Comparison of ENCODE assay signal across 31 cellular contexts in the genomic region with DNA sequence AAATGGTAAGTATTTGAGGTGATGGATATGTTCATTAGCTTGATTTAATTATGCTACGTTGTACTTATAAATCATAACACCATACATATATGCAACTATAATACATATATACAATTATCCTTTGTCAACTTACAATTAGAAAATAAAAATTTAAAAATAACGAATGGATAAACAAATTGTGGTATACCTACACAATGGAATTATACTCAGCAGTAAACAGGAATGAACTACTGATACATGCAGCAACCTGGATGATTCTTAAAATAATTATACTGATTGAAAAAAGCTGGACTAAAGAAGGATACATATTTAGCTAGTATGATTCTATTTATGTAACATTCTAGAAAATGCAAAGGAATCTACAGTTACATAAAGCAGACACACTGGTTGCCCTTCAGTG.
"Had no signal": no experiment of that assay in that cellular context is flagged by ENCODE, and none has a peak within 500 bp of the region (broad histone marks: within the 10 kb centered on the region; RNA-seq: fewer than 3 reads in every experiment).

No MANE protein-coding gene starts in this region.

- H3K27me3 Mint-ChIP-seq: type B pancreatic cell had no signal

- H3K36me3 ChIP-seq: neural progenitor cell, ovary, right lobe of liver, sigmoid colon, spleen, suprapubic skin, tibial artery, transverse colon, upper lobe of right lung, uterus had no signal

- H3K4me3 Mint-ChIP-seq: naive thymus-derived CD8-positive, alpha-beta T cell; natural killer cell treated with Interleukin-12 subunit alpha and Interleukin-12 subunit beta and Interleukin-15 and Interleukin-18, amount 100 ng/mL, for 72 hours; neural progenitor cell; stimulated activated memory B cell treated with anti-CD40 and anti-IgM and Interleukin-4, amounts not matched to agents 10 μg/mL and 1 μg/mL and 100 μg/mL, for 72 hours; stimulated activated naive CD8-positive, alpha-beta T cell treated with anti-CD3 and anti-CD28 coated beads, Interleukin-15, amount 100 ng/mL, for 72 hours; type B pancreatic cell had no signal

- H3K4me1 Mint-ChIP-seq: naive thymus-derived CD8-positive, alpha-beta T cell; stimulated activated memory B cell treated with anti-CD40 and anti-IgM and Interleukin-4, amounts not matched to agents 10 μg/mL and 1 μg/mL and 100 μg/mL, for 72 hours; stimulated activated naive CD8-positive, alpha-beta T cell treated with anti-CD3 and anti-CD28 coated beads, Interleukin-15, amount 100 ng/mL, for 72 hours had no signal

- H3K27ac ChIP-seq: neural progenitor cell, ovary, parathyroid adenoma, psoas muscle, right lobe of liver, sigmoid colon, spleen, suprapubic skin, testis, tibial artery, transverse colon, upper lobe of right lung, uterus had no signal

- DNase-seq: naive thymus-derived CD8-positive, alpha-beta T cell; occipital lobe; ovary; posterior cingulate gyrus; psoas muscle; right cardiac atrium; right lobe of liver; sigmoid colon; spleen; stimulated activated CD4-positive, alpha-beta T cell treated with anti-CD3 and anti-CD28 coated beads, Interleukin-12 subunit alpha, Interleukin-12 subunit beta, amount 100 ng/mL, for 4 hours; stimulated activated CD4-positive, alpha-beta T cell treated with anti-CD3 and anti-CD28 coated beads, Interleukin-1b, Interleukin-23, amount 100 ng/mL, for 48 hours; stimulated activated CD4-positive, alpha-beta T cell treated with anti-CD3 and anti-CD28 coated beads, Interleukin-4, amount 100 ng/mL, for 1 hour; stimulated activated CD4-positive, alpha-beta T cell treated with anti-CD3 and anti-CD28 coated beads, Interleukin-4, amount 100 ng/mL, for 4 hours; stimulated activated CD8-positive, alpha-beta memory T cell treated with anti-CD3 and anti-CD28 coated beads, Interleukin-4, amount 100 ng/mL, for 48 hours; stimulated activated naive CD4-positive, alpha-beta T cell; stimulated activated naive CD8-positive, alpha-beta T cell treated with anti-CD3 and anti-CD28 coated beads, Interleukin-15, amount 100 ng/mL, for 72 hours; stimulated activated naive CD8-positive, alpha-beta T cell treated with anti-CD3 and anti-CD28 coated beads, Interleukin-15, Interleukin-2, amounts not matched to agents 100 U/mL and 50 U/mL, for 24 hours; substantia nigra; testis; tibial artery; transverse colon; upper lobe of right lung; uterus had no signal

- H3K79me2 ChIP-seq: parathyroid adenoma had no signal

- H3K4me2 ChIP-seq: neural progenitor cell, smooth muscle cell had no signal

- ATAC-seq: naive thymus-derived CD8-positive, alpha-beta T cell; natural killer cell treated with Interleukin-12 subunit alpha and Interleukin-12 subunit beta and Interleukin-15 and Interleukin-18, amount 100 ng/mL, for 72 hours; psoas muscle; right cardiac atrium; right lobe of liver; stimulated activated memory B cell treated with anti-CD40 and anti-IgM and Interleukin-4, amounts not matched to agents 10 μg/mL and 1 μg/mL and 100 μg/mL, for 72 hours; stimulated activated naive CD8-positive, alpha-beta T cell treated with anti-CD3 and anti-CD28 coated beads, Interleukin-15, amount 100 ng/mL, for 72 hours; stimulated activated naive CD8-positive, alpha-beta T cell treated with anti-CD3 and anti-CD28 coated beads, Interleukin-15, Interleukin-2, amounts not matched to agents 100 U/mL and 50 U/mL, for 24 hours; upper lobe of right lung had no signal

- H2AFZ ChIP-seq: neural progenitor cell, parathyroid adenoma had no signal

- H3K36me3 Mint-ChIP-seq: naive thymus-derived CD8-positive, alpha-beta T cell; natural killer cell treated with Interleukin-12 subunit alpha and Interleukin-12 subunit beta and Interleukin-15 and Interleukin-18, amount 100 ng/mL, for 72 hours; neural progenitor cell; stimulated activated memory B cell treated with anti-CD40 and anti-IgM and Interleukin-4, amounts not matched to agents 10 μg/mL and 1 μg/mL and 100 μg/mL, for 72 hours; type B pancreatic cell had no signal

- H3K4me3 ChIP-seq: neural progenitor cell, ovary, psoas muscle, right lobe of liver, sigmoid colon, smooth muscle cell, spleen, suprapubic skin, testis, tibial artery, transverse colon, upper lobe of right lung, uterus had no signal

- H3K9ac ChIP-seq: neural progenitor cell, parathyroid adenoma had no signal

- H3K9me3 Mint-ChIP-seq: neural progenitor cell; stimulated activated memory B cell treated with anti-CD40 and anti-IgM and Interleukin-4, amounts not matched to agents 10 μg/mL and 1 μg/mL and 100 μg/mL, for 72 hours; stimulated activated naive CD8-positive, alpha-beta T cell treated with anti-CD3 and anti-CD28 coated beads, Interleukin-15, amount 100 ng/mL, for 72 hours; type B pancreatic cell had no signal

- H3K9me3 ChIP-seq: ovary, psoas muscle, right lobe of liver, sigmoid colon, spleen, suprapubic skin, testis, tibial artery, transverse colon, upper lobe of right lung, uterus had no signal

- H3K27me3 ChIP-seq: neural progenitor cell, ovary, right lobe of liver, sigmoid colon, suprapubic skin, testis, tibial artery, transverse colon, upper lobe of right lung, uterus had no signal

- H3K27ac Mint-ChIP-seq: naive thymus-derived CD8-positive, alpha-beta T cell; natural killer cell treated with Interleukin-12 subunit alpha and Interleukin-12 subunit beta and Interleukin-15 and Interleukin-18, amount 100 ng/mL, for 72 hours; neural progenitor cell; progenitor cell of endocrine pancreas; stimulated activated memory B cell treated with anti-CD40 and anti-IgM and Interleukin-4, amounts not matched to agents 10 μg/mL and 1 μg/mL and 100 μg/mL, for 72 hours; stimulated activated naive CD8-positive, alpha-beta T cell treated with anti-CD3 and anti-CD28 coated beads, Interleukin-15, amount 100 ng/mL, for 72 hours; type B pancreatic cell had no signal

- H3K4me1 ChIP-seq: neural progenitor cell, parathyroid adenoma, psoas muscle, right lobe of liver, sigmoid colon, spleen, suprapubic skin, testis, transverse colon, upper lobe of right lung, uterus had no signal
